ENCODE assay signal across 1 cellular context in the genomic region with DNA sequence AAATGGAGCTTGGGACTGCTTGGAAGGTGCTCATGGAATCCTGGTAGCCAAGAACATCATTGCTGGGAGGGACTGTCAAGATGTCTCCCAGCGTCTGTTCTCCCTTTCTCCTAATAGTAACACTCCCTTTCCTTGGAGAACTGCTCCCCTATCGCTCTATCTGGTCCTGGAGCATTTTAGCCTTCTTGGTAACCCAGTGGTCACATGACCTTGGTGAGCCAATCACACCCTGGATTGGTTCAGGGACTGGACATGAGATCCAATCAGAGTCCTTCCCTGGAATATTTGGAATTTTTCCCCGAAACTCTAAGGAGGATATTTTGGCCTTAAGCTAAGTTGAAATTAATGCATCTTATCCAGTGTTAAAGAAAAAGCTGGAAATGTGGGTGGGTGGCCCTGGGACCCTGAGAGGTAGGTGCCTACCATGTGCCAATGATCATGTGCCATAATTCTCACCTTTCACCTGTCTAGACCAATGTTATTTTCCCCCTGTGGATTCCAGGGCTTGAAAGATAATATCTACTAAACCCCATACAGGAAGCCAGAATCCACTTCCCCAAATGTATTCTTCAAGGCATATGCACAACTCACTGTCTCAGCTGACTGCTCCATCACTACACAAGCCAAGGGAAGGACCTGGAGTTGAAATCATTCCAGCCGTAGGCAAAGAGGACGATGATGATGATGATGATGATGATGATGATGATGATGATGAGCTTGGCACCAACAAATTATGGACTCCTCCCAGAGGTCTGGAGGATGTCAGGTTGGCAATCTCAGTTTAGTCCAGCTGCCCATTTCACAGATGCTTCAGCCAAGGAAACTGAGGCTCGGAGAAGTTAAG.
A peak's percentile ranks its signal among the peaks of the same experiment; 100 is the strongest.
TF ChIP-seq lines count a peak whose summit lies in the region.

No MANE protein-coding gene starts in this region.

TF ChIP-seq in K562, 482 proteins besides CTCF, POLR2A, EP300 and RAD21:
- TF ChIP-seq, protein P1, sequence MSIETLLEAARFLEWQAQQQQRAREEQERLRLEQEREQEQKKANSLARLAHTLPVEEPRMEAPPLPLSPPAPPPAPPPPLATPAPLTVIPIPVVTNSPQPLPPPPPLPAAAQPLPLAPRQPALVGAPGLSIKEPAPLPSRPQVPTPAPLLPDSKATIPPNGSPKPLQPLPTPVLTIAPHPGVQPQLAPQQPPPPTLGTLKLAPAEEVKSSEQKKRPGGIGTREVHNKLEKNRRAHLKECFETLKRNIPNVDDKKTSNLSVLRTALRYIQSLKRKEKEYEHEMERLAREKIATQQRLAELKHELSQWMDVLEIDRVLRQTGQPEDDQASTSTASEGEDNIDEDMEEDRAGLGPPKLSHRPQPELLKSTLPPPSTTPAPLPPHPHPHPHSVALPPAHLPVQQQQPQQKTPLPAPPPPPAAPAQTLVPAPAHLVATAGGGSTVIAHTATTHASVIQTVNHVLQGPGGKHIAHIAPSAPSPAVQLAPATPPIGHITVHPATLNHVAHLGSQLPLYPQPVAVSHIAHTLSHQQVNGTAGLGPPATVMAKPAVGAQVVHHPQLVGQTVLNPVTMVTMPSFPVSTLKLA (conservative IDR thresholded peaks at IDR 0.05): no peak
- peak; percentile 57; the same call in 1 of the 2 replicates for TF ChIP-seq SPI1 (IDR thresholded peaks at IDR 0.05; ENCODE audit: borderline replicate concordance, low read depth, low read length)
- no peak for TF ChIP-seq USF1 (CRISPR knock-in tag; IDR thresholded peaks at IDR 0.05)
- no peak for TF ChIP-seq ETV5 (CRISPR knock-in tag; IDR thresholded peaks at IDR 0.05; ENCODE audit: low read depth)
- TF ChIP-seq KDM1A (IDR thresholded peaks at IDR 0.05): no peak
- TF ChIP-seq, protein P2, sequence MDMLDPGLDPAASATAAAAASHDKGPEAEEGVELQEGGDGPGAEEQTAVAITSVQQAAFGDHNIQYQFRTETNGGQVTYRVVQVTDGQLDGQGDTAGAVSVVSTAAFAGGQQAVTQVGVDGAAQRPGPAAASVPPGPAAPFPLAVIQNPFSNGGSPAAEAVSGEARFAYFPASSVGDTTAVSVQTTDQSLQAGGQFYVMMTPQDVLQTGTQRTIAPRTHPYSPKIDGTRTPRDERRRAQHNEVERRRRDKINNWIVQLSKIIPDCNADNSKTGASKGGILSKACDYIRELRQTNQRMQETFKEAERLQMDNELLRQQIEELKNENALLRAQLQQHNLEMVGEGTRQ (CRISPR knock-in tag; IDR thresholded peaks at IDR 0.05): peak; percentile 63
- no peak for TF ChIP-seq DNMT1 (IDR thresholded peaks at IDR 0.05)
- TF ChIP-seq, protein P3, sequence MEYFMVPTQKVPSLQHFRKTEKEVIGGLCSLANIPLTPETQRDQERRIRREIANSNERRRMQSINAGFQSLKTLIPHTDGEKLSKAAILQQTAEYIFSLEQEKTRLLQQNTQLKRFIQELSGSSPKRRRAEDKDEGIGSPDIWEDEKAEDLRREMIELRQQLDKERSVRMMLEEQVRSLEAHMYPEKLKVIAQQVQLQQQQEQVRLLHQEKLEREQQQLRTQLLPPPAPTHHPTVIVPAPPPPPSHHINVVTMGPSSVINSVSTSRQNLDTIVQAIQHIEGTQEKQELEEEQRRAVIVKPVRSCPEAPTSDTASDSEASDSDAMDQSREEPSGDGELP (CRISPR knock-in tag; IDR thresholded peaks at IDR 0.05; ENCODE audit: borderline replicate concordance): no peak
- TF ChIP-seq TFE3 (CRISPR knock-in tag; IDR thresholded peaks at IDR 0.05): peak; percentile 83
- no peak for TF ChIP-seq MEIS2 (IDR thresholded peaks at IDR 0.05; ENCODE audit: partially characterized antibody)
- TF ChIP-seq RREB1 (CRISPR knock-in tag; IDR thresholded peaks at IDR 0.05): no peak
- TF ChIP-seq SMARCB1 (IDR thresholded peaks at IDR 0.05; ENCODE audit: insufficient read length, low read depth): no peak
- peak; percentile 68 for TF ChIP-seq RAD51 (IDR thresholded peaks at IDR 0.05; ENCODE audit: borderline replicate concordance, low read depth)
- TF ChIP-seq KLF10 (CRISPR knock-in tag; IDR thresholded peaks at IDR 0.05): no peak
- TF ChIP-seq WHSC1 (IDR thresholded peaks at IDR 0.05; ENCODE audit: low read length): no peak
- TF ChIP-seq VEZF1 (CRISPR knock-in tag; IDR thresholded peaks at IDR 0.05): no peak
- no peak for TF ChIP-seq ZNF695 (CRISPR knock-in tag; IDR thresholded peaks at IDR 0.05)
- no peak for TF ChIP-seq ZBTB34 (CRISPR knock-in tag; IDR thresholded peaks at IDR 0.05)
- TF ChIP-seq HDAC6 (IDR thresholded peaks at IDR 0.05; ENCODE audit: low read depth, low read length): no peak
- TF ChIP-seq MAZ (CRISPR knock-in tag; conservative IDR thresholded peaks at IDR 0.05 in 1 of 2, IDR thresholded peaks at IDR 0.05 in 1 of 2): no peak
- no peak for TF ChIP-seq SREBF2 (CRISPR knock-in tag; IDR thresholded peaks at IDR 0.05)
- no peak for TF ChIP-seq MAX (CRISPR knock-in tag; IDR thresholded peaks at IDR 0.05)
- no peak for TF ChIP-seq ZBTB1 (CRISPR knock-in tag; IDR thresholded peaks at IDR 0.05; ENCODE audit: borderline replicate concordance, low read depth)
- no peak for TF ChIP-seq RCOR1 (IDR thresholded peaks at IDR 0.05; ENCODE audit: borderline replicate concordance in 1 of 2, low read depth in 2 of 2, low read length in 2 of 2)
- no peak for TF ChIP-seq ILK (tag; IDR thresholded peaks at IDR 0.05; ENCODE audit: borderline replicate concordance, low read depth)
- no peak for TF ChIP-seq FOXP1 (CRISPR knock-in tag; IDR thresholded peaks at IDR 0.05)
TF ChIP-seq in K562: peak in this region for 4.
